Comparison of ENCODE assay signal across 1 cellular context in genomic region chr16:17222756-17223411, GRCh38.
TF ChIP-seq lines count a peak whose summit lies in the region.

No MANE protein-coding gene starts in this region.

TF ChIP-seq in GM23338, 12 proteins besides CTCF, POLR2A, EP300 and RAD21 (continued from another document):
- TF ChIP-seq ZNF462 (CRISPR knock-in tag; IDR thresholded peaks at IDR 0.05) (no peak), CREB1 (CRISPR knock-in tag; IDR thresholded peaks at IDR 0.05; ENCODE audit: low read depth) (no peak), REST (IDR thresholded peaks at IDR 0.05; ENCODE audit: unreplicated experiment) (no peak), ETS1 (IDR thresholded peaks at IDR 0.05) (no peak), JUNB (IDR thresholded peaks at IDR 0.05; ENCODE audit: unreplicated experiment) (no peak), POLR2AphosphoS5 (IDR thresholded peaks at IDR 0.05; ENCODE audit: low read depth) (no peak), EZH2 (IDR thresholded peaks at IDR 0.05; ENCODE audit: low read depth, unreplicated experiment) (no peak), ZNF114 (CRISPR knock-in tag; IDR thresholded peaks at IDR 0.05) (no peak), NANOG (IDR thresholded peaks at IDR 0.05; ENCODE audit: borderline replicate concordance) (no peak), STAT1 (IDR thresholded peaks at IDR 0.05; ENCODE audit: unreplicated experiment) (no peak)
